In the genomic region with DNA sequence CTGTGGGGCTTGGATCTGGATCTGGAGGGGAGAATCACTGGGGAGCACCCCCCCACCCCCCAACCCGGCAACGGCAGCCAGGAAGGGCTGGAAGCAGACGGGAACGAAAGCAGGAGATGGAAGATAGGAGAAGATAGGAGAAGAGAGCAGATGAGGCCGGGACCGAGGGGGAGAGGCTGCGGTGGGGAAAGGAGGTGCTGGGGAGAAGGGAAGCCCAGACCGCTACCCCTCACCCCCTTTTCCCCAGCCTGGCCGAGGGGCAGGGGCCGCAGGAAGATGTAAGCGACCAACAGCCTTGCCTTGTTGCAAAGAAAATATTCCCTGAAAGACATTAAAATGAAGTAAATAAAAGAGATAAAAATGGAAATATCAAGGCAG, we compare ENCODE assay signal across 15 cellular contexts. TPM values are rescaled to one million over a fixed set of nuclear protein-coding genes. Genes with fewer than 3 reads are reported as not detected.
"Had no signal": no experiment of that assay in that cellular context is flagged by ENCODE, and none has a peak within 500 bp of the region (broad histone marks: within the 10 kb centered on the region; RNA-seq: fewer than 3 reads in every experiment).

No MANE protein-coding gene starts in this region.

- H3K36me3 ChIP-seq: esophagus muscularis mucosa, prostate gland, right lobe of liver, upper lobe of right lung had no signal

- H3K4me3 ChIP-seq: esophagus muscularis mucosa, prostate gland, right lobe of liver, testis, upper lobe of right lung had no signal

- H3K4me1 ChIP-seq: prostate gland, right lobe of liver had no signal

- H3K9me3 ChIP-seq: prostate gland, right lobe of liver, testis had no signal

- DNase-seq: activated CD4-positive, alpha-beta T cell treated with anti-CD3 and anti-CD28 coated beads for 1 hour; activated CD4-positive, alpha-beta T cell treated with anti-CD3 and anti-CD28 coated beads, Interleukin-2, amount 50 U/mL, for 4 hours; activated naive CD4-positive, alpha-beta T cell treated with anti-CD3 and anti-CD28 coated beads for 36 hours; activated naive CD8-positive, alpha-beta T cell treated with anti-CD3 and anti-CD28 coated beads, Interleukin-2, amount 50 U/mL, for 24 hours; activated T-cell treated with anti-CD3 and anti-CD28 coated beads, Interleukin-2, amount 50 U/mL, for 1 hour; islet precursor cell; occipital lobe; T-helper 1 cell; T1000; upper lobe of right lung had no signal

- FAIRE-seq: bronchial epithelial cell had no signal

- H3K27me3 ChIP-seq: testis had no signal

- H3K27ac ChIP-seq: esophagus muscularis mucosa, prostate gland, right lobe of liver, testis, upper lobe of right lung had no signal

RNA-seq across cellular contexts. Expression of a gene that starts 26.8 kb away (rescaled TPM):
- total RNA-seq: activated naive CD4-positive, alpha-beta T cell treated with anti-CD3 and anti-CD28 coated beads for 36 hours had no signal
